Comparison of ENCODE assay signal across 29 cellular contexts in genomic region chr6:160127270-160128124, GRCh38. TPM values are rescaled to one million over a fixed set of nuclear protein-coding genes. Genes with fewer than 3 reads are reported as not detected.
"Had no signal": no experiment of that assay in that cellular context is flagged by ENCODE, and none has a peak within 500 bp of the region (broad histone marks: within the 10 kb centered on the region; RNA-seq: fewer than 3 reads in every experiment).

No MANE protein-coding gene starts in this region.

- H3K4me3 ChIP-seq: breast epithelium, left ventricle myocardium inferior, pancreas, prostate gland, sigmoid colon, thoracic aorta had no signal

- FAIRE-seq: endometrium, frontal cortex, islet of Langerhans, pancreas, small intestine had no signal

- DNase-seq: activated CD4-positive, alpha-beta memory T cell treated with anti-CD3 and anti-CD28 coated beads for 36 hours; activated CD4-positive, alpha-beta T cell treated with anti-CD3 and anti-CD28 coated beads, Interleukin-2, amount 10 ng/mL, durations not matched to agents 24 days and 14 days; activated CD4-positive, CD25-positive, alpha-beta regulatory T cell treated with anti-CD3 and anti-CD28 coated beads, Interleukin-2, amount 50 U/mL, for 72 hours; activated gamma-delta T cell treated with Interleukin-2 at 50 U/mL for 16 hours; dermis blood vessel endothelial cell; effector CD4-positive, alpha-beta T cell; left ventricle myocardium inferior; nephron progenitor cell; pancreas; retina; sigmoid colon; small intestine; stimulated activated CD4-positive, alpha-beta T cell treated with anti-CD3 and anti-CD28 coated beads, Interleukin-1b, Interleukin-23, amount 100 ng/mL, for 48 hours; stimulated activated CD4-positive, alpha-beta T cell treated with anti-CD3 and anti-CD28 coated beads, Interleukin-4, amount 100 ng/mL, for 4 hours; stimulated activated CD8-positive, alpha-beta memory T cell treated with anti-CD3 and anti-CD28 coated beads, Interleukin-4, amount 100 ng/mL, for 48 hours; stimulated activated naive B cell treated with anti-CD40 and anti-IgM and Interleukin-4, amounts not matched to agents 10 μg/mL and 1 μg/mL and 100 μg/mL, for 72 hours; T-helper 17 cell; T1000 had no signal

- H3K4me1 Mint-ChIP-seq: central memory CD8-positive, alpha-beta T cell had no signal

- H3K27me3 Mint-ChIP-seq: activated CD4-positive, alpha-beta memory T cell treated with anti-CD3 and anti-CD28 coated beads for 36 hours; activated CD4-positive, alpha-beta T cell treated with anti-CD3 and anti-CD28 coated beads, Interleukin-2, amount 10 ng/mL, durations not matched to agents 24 days and 14 days; central memory CD8-positive, alpha-beta T cell; stimulated activated naive B cell treated with anti-CD40 and anti-IgM and Interleukin-4, amounts not matched to agents 10 μg/mL and 1 μg/mL and 100 μg/mL, for 72 hours; type B pancreatic cell had no signal

- H3K36me3 Mint-ChIP-seq: activated CD4-positive, alpha-beta memory T cell treated with anti-CD3 and anti-CD28 coated beads for 36 hours; activated naive CD4-positive, alpha-beta T cell treated with anti-CD3 and anti-CD28 coated beads, Interleukin-2, amount 50 U/mL, for 72 hours had no signal

- H3K36me3 ChIP-seq: breast epithelium, left ventricle myocardium inferior, pancreas, prostate gland, sigmoid colon, thoracic aorta had no signal

- H3K4me1 ChIP-seq: breast epithelium, left ventricle myocardium inferior, pancreas, prostate gland, sigmoid colon had no signal

- H3K27ac Mint-ChIP-seq: activated CD4-positive, alpha-beta memory T cell treated with anti-CD3 and anti-CD28 coated beads for 36 hours; activated CD4-positive, alpha-beta T cell treated with anti-CD3 and anti-CD28 coated beads, Interleukin-2, amount 10 ng/mL, durations not matched to agents 24 days and 14 days; nephron progenitor cell; stimulated activated naive B cell treated with anti-CD40 and anti-IgM and Interleukin-4, amounts not matched to agents 10 μg/mL and 1 μg/mL and 100 μg/mL, for 72 hours; T-helper 17 cell; type B pancreatic cell had no signal

- H3K27ac ChIP-seq: breast epithelium, left ventricle myocardium inferior, pancreas, prostate gland, sigmoid colon, thoracic aorta had no signal

- H3K4me3 Mint-ChIP-seq: activated CD4-positive, alpha-beta memory T cell treated with anti-CD3 and anti-CD28 coated beads for 36 hours; activated CD4-positive, alpha-beta T cell treated with anti-CD3 and anti-CD28 coated beads, Interleukin-2, amount 10 ng/mL, durations not matched to agents 24 days and 14 days; central memory CD8-positive, alpha-beta T cell; nephron progenitor cell; stimulated activated naive B cell treated with anti-CD40 and anti-IgM and Interleukin-4, amounts not matched to agents 10 μg/mL and 1 μg/mL and 100 μg/mL, for 72 hours; T-helper 17 cell; type B pancreatic cell had no signal

- H3K27me3 ChIP-seq: breast epithelium, pancreas, sigmoid colon had no signal

- H3K9me3 ChIP-seq: breast epithelium, left ventricle myocardium inferior, pancreas, prostate gland, sigmoid colon, thoracic aorta had no signal

- ATAC-seq: activated naive CD4-positive, alpha-beta T cell treated with anti-CD3 and anti-CD28 coated beads, Interleukin-2, amount 50 U/mL, for 72 hours; pancreas; SK-N-SH treated with all-trans-retinoic acid at 6 μM for 48 hours; stimulated activated naive B cell treated with anti-CD40 and anti-IgM and Interleukin-4, amounts not matched to agents 10 μg/mL and 1 μg/mL and 100 μg/mL, for 72 hours; T-helper 17 cell had no signal

- H3K9me3 Mint-ChIP-seq: activated CD4-positive, alpha-beta memory T cell treated with anti-CD3 and anti-CD28 coated beads for 36 hours; activated CD4-positive, alpha-beta T cell treated with anti-CD3 and anti-CD28 coated beads, Interleukin-2, amount 10 ng/mL, durations not matched to agents 24 days and 14 days; activated naive CD4-positive, alpha-beta T cell treated with anti-CD3 and anti-CD28 coated beads, Interleukin-2, amount 50 U/mL, for 72 hours; central memory CD8-positive, alpha-beta T cell; stimulated activated naive B cell treated with anti-CD40 and anti-IgM and Interleukin-4, amounts not matched to agents 10 μg/mL and 1 μg/mL and 100 μg/mL, for 72 hours; type B pancreatic cell had no signal

RNA-seq across cellular contexts. Expression of gene SLC22A1, which starts 5.9 kb away (rescaled TPM):
- total RNA-seq: frontal cortex, lung microvascular endothelial cell had no signal
